In genomic region chr1:202122639-202123335, GRCh38 we compare ENCODE assay signal across 9 cellular contexts. TPM values are rescaled to one million over a fixed set of nuclear protein-coding genes. Genes with fewer than 3 reads are reported as not detected.
DNase-seq lines count a peak whose midpoint lies in the region; ATAC-seq, FAIRE-seq and TF ChIP-seq lines count a peak whose summit lies in the region.
"Had no signal": no experiment of that assay in that cellular context is flagged by ENCODE, and none has a peak within 500 bp of the region (broad histone marks: within the 10 kb centered on the region; RNA-seq: fewer than 3 reads in every experiment).

GPR37L1 (plus strand) TSS chr1:202122917; CDS start chr1:202122964, 47 bp downstream.

- FAIRE-seq in frontal cortex (lab: Jason Lieb, UNC) = no peak
- no peak for FAIRE-seq in pancreas (lab: Jason Lieb, UNC)
- FAIRE-seq: bronchial epithelial cell had no signal

- TF ChIP-seq CTCF in pancreas (IDR thresholded peaks at IDR 0.05) = peak in 1 of 4 donors; percentile 13

- intact Hi-C loops in pancreas (cut with DNase I) = loop anchor here in 2 of 3 donors (5.0 kb wide), 1 partner anchor 120 kb away; no protein-coding TSS in a partner anchor

- H3K4me1 ChIP-seq in pancreas = no peaks in the 10 kb centered on the region

- no peak within 1 kb of the TSS for H3K27ac ChIP-seq in pancreas

- DNase-seq in DMS53 treated with DMSO at 0.1 percent for 48 hours (lab: John Stamatoyannopoulos, UW; ENCODE audit: unreplicated experiment) (peak; percentile 69), SHP77 treated with DMSO at 0.1 percent for 48 hours (lab: John Stamatoyannopoulos, UW) (peak; percentile 69), frontal cortex (ENCODE audit: low spot score in 2 of 2) (peak; percentile 63 to 75), pancreas (peak in 4 of 6 donors; percentile 60 to 83 (median 69)), NCI-H2029 (lab: John Stamatoyannopoulos, UW) (no peak)
- DNase-seq in activated CD4-positive, alpha-beta T cell treated with anti-CD3 and anti-CD28 coated beads for 48 hours = no peak

- H3K27me3 ChIP-seq in pancreas = no peaks in the 10 kb centered on the region

- no peak within 1 kb of the TSS for H3K4me3 ChIP-seq in pancreas

- 44 to 48% methylated on average over 18 to 19 of the region's 19 CpGs for WGBS in pancreas, 2 donors

- ATAC-seq in pancreas (peak in 3 of 4 donors; percentile 56 to 68 (median 67)), GM19035 (IDR thresholded peaks at IDR 0.05; ENCODE audit: unreplicated experiment) (no peak), GM19467 (IDR thresholded peaks at IDR 0.05; ENCODE audit: unreplicated experiment) (no peak)

- H3K36me3 ChIP-seq in pancreas = no peaks in the 10 kb centered on the region

- H3K9me3 ChIP-seq in pancreas = no peaks in the 10 kb centered on the region

RNA-seq across cellular contexts. Expression of gene GPR37L1, which starts in this region (rescaled TPM):
- 0.82 TPM for total RNA-seq in frontal cortex
- total RNA-seq in pancreas = under 1 TPM in 4 of 6 donors, not detected in 2; 0.03 to 0.25 (median 0.07) TPM
- polyA plus RNA-seq in pancreas = under 1 TPM; 0.02 to 0.11 TPM
- total RNA-seq: bronchial epithelial cell had no signal

Comparison
In these comparisons a context has a peak if more than half of its experiments do, and no peak if none do; other contexts are left out.
1. Peak in DNase-seq in frontal cortex; RNA of the gene not detected or under 1 TPM.
2. Peak in DNase-seq and ATAC-seq in pancreas; RNA of the gene not detected or under 1 TPM.
3. DNase-seq: peak in DMS53 treated with DMSO at 0.1 percent for 48 hours (single experiment) and SHP77 treated with DMSO at 0.1 percent for 48 hours (single experiment); none in NCI-H2029 (single experiment) and activated CD4-positive, alpha-beta T cell treated with anti-CD3 and anti-CD28 coated beads for 48 hours (single experiment).